ENCODE assay signal across 1 cellular context in the genomic region with DNA sequence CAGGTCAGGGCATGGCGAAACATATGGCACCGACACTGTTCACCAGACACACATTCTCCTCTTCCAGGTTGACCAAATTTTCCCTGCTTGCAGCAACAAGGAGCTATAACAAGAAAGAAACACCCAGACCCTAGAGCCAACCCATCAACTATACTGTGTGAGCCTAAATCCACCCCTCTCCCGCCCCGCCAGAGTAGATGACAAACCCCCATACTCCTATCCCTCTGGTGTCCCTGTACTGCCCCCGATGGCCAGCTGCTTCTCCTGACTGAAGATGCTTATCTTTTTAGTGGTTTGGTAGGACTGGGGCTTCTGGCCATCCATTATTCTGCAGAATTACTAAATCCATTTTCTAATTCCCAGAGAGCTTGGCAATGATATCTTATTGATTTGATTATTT.
TF ChIP-seq lines count a peak whose summit lies in the region.

No MANE protein-coding gene starts in this region.

TF ChIP-seq in HCT116, 20 proteins besides CTCF, POLR2A, EP300 and RAD21 (continued from another document):
- TF ChIP-seq, protein P1, sequence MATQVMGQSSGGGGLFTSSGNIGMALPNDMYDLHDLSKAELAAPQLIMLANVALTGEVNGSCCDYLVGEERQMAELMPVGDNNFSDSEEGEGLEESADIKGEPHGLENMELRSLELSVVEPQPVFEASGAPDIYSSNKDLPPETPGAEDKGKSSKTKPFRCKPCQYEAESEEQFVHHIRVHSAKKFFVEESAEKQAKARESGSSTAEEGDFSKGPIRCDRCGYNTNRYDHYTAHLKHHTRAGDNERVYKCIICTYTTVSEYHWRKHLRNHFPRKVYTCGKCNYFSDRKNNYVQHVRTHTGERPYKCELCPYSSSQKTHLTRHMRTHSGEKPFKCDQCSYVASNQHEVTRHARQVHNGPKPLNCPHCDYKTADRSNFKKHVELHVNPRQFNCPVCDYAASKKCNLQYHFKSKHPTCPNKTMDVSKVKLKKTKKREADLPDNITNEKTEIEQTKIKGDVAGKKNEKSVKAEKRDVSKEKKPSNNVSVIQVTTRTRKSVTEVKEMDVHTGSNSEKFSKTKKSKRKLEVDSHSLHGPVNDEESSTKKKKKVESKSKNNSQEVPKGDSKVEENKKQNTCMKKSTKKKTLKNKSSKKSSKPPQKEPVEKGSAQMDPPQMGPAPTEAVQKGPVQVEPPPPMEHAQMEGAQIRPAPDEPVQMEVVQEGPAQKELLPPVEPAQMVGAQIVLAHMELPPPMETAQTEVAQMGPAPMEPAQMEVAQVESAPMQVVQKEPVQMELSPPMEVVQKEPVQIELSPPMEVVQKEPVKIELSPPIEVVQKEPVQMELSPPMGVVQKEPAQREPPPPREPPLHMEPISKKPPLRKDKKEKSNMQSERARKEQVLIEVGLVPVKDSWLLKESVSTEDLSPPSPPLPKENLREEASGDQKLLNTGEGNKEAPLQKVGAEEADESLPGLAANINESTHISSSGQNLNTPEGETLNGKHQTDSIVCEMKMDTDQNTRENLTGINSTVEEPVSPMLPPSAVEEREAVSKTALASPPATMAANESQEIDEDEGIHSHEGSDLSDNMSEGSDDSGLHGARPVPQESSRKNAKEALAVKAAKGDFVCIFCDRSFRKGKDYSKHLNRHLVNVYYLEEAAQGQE (IDR thresholded peaks at IDR 0.05; ENCODE audit: low read depth), result no peak
- TF ChIP-seq ELF1 (IDR thresholded peaks at IDR 0.05; ENCODE audit: borderline replicate concordance, low read depth), result no peak
- TF ChIP-seq JUND (IDR thresholded peaks at IDR 0.05), result no peak
- TF ChIP-seq SIN3A (IDR thresholded peaks at IDR 0.05; ENCODE audit: low read depth), result no peak
- no peak for TF ChIP-seq FOSL1 (IDR thresholded peaks at IDR 0.05; ENCODE audit: low read depth)
- no peak for TF ChIP-seq EZH2 (IDR thresholded peaks at IDR 0.05)
- no peak for TF ChIP-seq ZNF274 (IDR thresholded peaks at IDR 0.05; ENCODE audit: low read depth, low read length)
- no peak for TF ChIP-seq ZFX (IDR thresholded peaks at IDR 0.05)
- TF ChIP-seq, protein P2, sequence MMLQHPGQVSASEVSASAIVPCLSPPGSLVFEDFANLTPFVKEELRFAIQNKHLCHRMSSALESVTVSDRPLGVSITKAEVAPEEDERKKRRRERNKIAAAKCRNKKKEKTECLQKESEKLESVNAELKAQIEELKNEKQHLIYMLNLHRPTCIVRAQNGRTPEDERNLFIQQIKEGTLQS (IDR thresholded peaks at IDR 0.05), result no peak
- no peak for TF ChIP-seq TCF7L2 (IDR thresholded peaks at IDR 0.05; ENCODE audit: borderline replicate concordance, extremely low read depth, insufficient read depth, insufficient read length)
- TF ChIP-seq CEBPB (IDR thresholded peaks at IDR 0.05; ENCODE audit: low read depth), result no peak
- TF ChIP-seq POLR2AphosphoS5 (IDR thresholded peaks at IDR 0.05; ENCODE audit: low read depth, low read length), result no peak
- no peak for TF ChIP-seq EZH2phosphoT487 (IDR thresholded peaks at IDR 0.05; ENCODE audit: borderline replicate concordance)
